In the genomic region with DNA sequence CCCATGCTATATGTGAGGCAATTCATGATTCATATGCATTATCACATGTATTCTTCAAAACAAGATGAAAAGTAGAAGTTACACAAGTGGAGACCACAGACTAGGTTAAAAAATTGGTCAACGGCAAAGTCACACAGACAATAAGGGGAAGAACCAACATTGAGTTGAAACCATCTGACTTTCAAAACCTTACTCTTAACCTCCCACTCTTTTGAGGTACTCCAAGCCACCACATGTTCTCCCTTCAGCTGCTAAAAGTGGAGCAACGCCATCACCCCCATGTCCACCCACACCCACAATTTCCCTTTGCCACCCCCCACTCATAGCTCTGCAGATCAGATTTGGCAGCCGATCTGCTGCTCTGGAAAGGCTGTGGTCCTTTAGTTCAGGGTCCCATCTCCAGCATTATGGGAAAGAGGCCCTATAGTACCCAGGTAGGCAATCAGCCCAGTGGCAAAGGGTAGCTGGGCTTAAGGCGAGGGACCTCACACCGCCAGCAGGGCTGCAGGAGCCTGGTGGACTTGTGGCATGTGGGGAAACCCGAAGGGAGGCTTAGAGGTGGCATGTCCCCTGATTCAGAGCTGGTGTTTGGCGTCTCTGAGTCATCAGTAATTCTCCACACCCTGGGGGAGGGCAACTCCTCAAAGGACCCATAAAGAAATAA, we compare ENCODE assay signal across 9 cellular contexts. TPM values are rescaled to one million over a fixed set of nuclear protein-coding genes. Genes with fewer than 3 reads are reported as not detected.
DNase-seq lines count a peak whose midpoint lies in the region; ATAC-seq and TF ChIP-seq lines count a peak whose summit lies in the region.
"Had no signal": no experiment of that assay in that cellular context is flagged by ENCODE, and none has a peak within 500 bp of the region (broad histone marks: within the 10 kb centered on the region; RNA-seq: fewer than 3 reads in every experiment).

No MANE protein-coding gene starts in this region.

- peak; percentile 39 for ATAC-seq in Right ventricle myocardium superior (ENCODE audit: poor library complexity)
- peak; percentile 84 for ATAC-seq in HG02973 (IDR thresholded peaks at IDR 0.05; ENCODE audit: unreplicated experiment)

- DNase-seq in Right ventricle myocardium superior (no peak), left ventricle myocardium inferior (no peak), RPMI7951 (ENCODE audit: low read depth) (peak; percentile 72), anterior cingulate cortex (lab: John Stamatoyannopoulos, UW) (no peak), HAP-1 (ENCODE audit: low spot score in 2 of 2) (no peak), NCI-H82 treated with DMSO at 0.1 percent for 48 hours (lab: John Stamatoyannopoulos, UW; ENCODE audit: unreplicated experiment) (no peak)

- H3K36me3 ChIP-seq in left ventricle myocardium inferior (no peaks in the 10 kb centered on the region), neutrophil (no peaks in the 10 kb centered on the region), HAP-1 (replicated peaks) (no peaks in the 10 kb centered on the region)
- H3K36me3 ChIP-seq: thoracic aorta had no signal

- no peaks in the 10 kb centered on the region for H3K27me3 ChIP-seq in left ventricle myocardium inferior (ENCODE audit: low read depth)
- no peaks in the 10 kb centered on the region for H3K27me3 ChIP-seq in neutrophil
- no peaks in the 10 kb centered on the region for H3K27me3 ChIP-seq in HAP-1 (ENCODE audit: low read depth)

- intact Hi-C loops in Right ventricle myocardium superior (cut with DNase I) (loop anchor here (10.0 kb wide), 1 partner anchor 78 kb away; no protein-coding TSS in a partner anchor), left ventricle myocardium inferior (cut with micrococcal nuclease) (no loop called here)

- H3K4me3 ChIP-seq in left ventricle myocardium inferior = no peak overlapping the region
- peak overlapping the region; percentile 13 to 18 for H3K4me3 ChIP-seq in neutrophil (ENCODE audit: low read depth in 1 of 2, low read length in 1 of 2)
- no peak overlapping the region for H3K4me3 ChIP-seq in HAP-1
- H3K4me3 ChIP-seq: thoracic aorta had no signal

- H3K9me3 ChIP-seq in left ventricle myocardium inferior (replicated peaks) = no peaks in the 10 kb centered on the region
- H3K9me3 ChIP-seq in neutrophil = no peaks in the 10 kb centered on the region
- H3K9me3 ChIP-seq in HAP-1 = no peaks in the 10 kb centered on the region
- H3K9me3 ChIP-seq: thoracic aorta had no signal

- TF ChIP-seq CTCF in left ventricle myocardium inferior (IDR thresholded peaks at IDR 0.05; ENCODE audit: borderline replicate concordance) (no peak), neutrophil (IDR thresholded peaks at IDR 0.05) (no peak)

- in situ Hi-C loops in HAP-1 (cut with MboI; ENCODE audit: low sequenced_read_pairs) = no loop called here

- H3K27ac ChIP-seq in left ventricle myocardium inferior (replicated peaks) (no peak overlapping the region), neutrophil (peak overlapping the region; percentile 93)
- H3K27ac ChIP-seq: thoracic aorta had no signal

- H3K4me1 ChIP-seq in left ventricle myocardium inferior (no peaks in the 10 kb centered on the region), neutrophil (ENCODE audit: control insufficient read depth in 1 of 2, insufficient read depth in 1 of 2, low read depth in 1 of 2, low read length in 1 of 2) (peaks cover 29 to 30% of the 10 kb centered on the region in 2 experiments), HAP-1 (no peaks in the 10 kb centered on the region)

RNA-seq across cellular contexts. Expression of a gene that starts 33.5 kb away (rescaled TPM):
- total RNA-seq in Right ventricle myocardium superior = 28.8 TPM
- 18.7 TPM for total RNA-seq in left ventricle myocardium inferior
- total RNA-seq in RPMI7951 (2014; rRNA removed; shearing (Covaris generic)) = not detected in 2 replicates

Comparison
In these comparisons a context has a peak if more than half of its experiments do, and no peak if none do; other contexts are left out.
1. H3K4me3 ChIP-seq: peak in neutrophil (2 of 2); none in left ventricle myocardium inferior (single experiment) and HAP-1 (single experiment).
2. RNA of a gene that starts 33.5 kb away (total RNA-seq): 28.8 TPM in Right ventricle myocardium superior (single experiment) and 18.7 TPM in left ventricle myocardium inferior (single experiment); not detected in RPMI7951; every median in the first group is over 10 times any median in the second.